Comparison of ENCODE assay signal across 9 cellular contexts in the genomic region with DNA sequence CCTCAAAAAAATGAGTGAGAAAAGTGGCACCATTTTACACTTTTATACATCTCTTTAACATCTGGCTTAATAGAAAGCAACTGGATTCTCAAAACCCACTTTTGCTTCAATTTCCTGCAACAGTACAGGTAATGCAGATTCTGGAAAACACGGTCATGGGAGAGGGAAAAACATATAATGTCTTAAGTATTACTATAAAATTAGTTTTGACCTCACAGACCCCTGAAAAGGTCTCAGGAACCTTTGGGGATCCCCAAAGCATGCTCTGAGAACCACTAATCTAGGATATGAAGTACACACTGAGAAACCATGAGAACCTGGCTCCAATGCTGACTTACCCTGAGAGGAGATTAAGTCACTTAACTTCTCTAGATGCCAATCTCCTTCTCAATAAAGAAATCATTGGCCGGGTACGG.
DNase-seq lines count a peak whose midpoint lies in the region; ATAC-seq and TF ChIP-seq lines count a peak whose summit lies in the region.
"Had no signal": no experiment of that assay in that cellular context is flagged by ENCODE, and none has a peak within 500 bp of the region (broad histone marks: within the 10 kb centered on the region; RNA-seq: fewer than 3 reads in every experiment).

No MANE protein-coding gene starts in this region.

- no peaks in the 10 kb centered on the region for H3K9me3 Mint-ChIP-seq in activated naive CD8-positive, alpha-beta T cell treated with anti-CD3 and anti-CD28 coated beads, Interleukin-2, amount 50 U/mL, for 24 hours
- H3K9me3 Mint-ChIP-seq in WTC11, result no peaks in the 10 kb centered on the region

- H3K4me3 Mint-ChIP-seq in activated naive CD8-positive, alpha-beta T cell treated with anti-CD3 and anti-CD28 coated beads, Interleukin-2, amount 50 U/mL, for 24 hours, result peak overlapping the region; percentile 33
- no peak overlapping the region for H3K4me3 Mint-ChIP-seq in WTC11

- TF ChIP-seq POLR2A in GM18505 (IDR thresholded peaks at IDR 0.05; ENCODE audit: borderline replicate concordance, extremely low read depth, insufficient read depth, insufficient read length), result no peak

- TF ChIP-seq CTCF in WTC11 (IDR thresholded peaks at IDR 0.05), result no peak

- H3K4me1 Mint-ChIP-seq in activated naive CD8-positive, alpha-beta T cell treated with anti-CD3 and anti-CD28 coated beads, Interleukin-2, amount 50 U/mL, for 24 hours, result peaks cover 54% of the 10 kb centered on the region
- H3K4me1 Mint-ChIP-seq in WTC11, result peaks cover 11% of the 10 kb centered on the region

- H3K36me3 Mint-ChIP-seq in activated naive CD8-positive, alpha-beta T cell treated with anti-CD3 and anti-CD28 coated beads, Interleukin-2, amount 50 U/mL, for 24 hours (ENCODE audit: low read depth), result peaks cover 2% of the 10 kb centered on the region
- no peaks in the 10 kb centered on the region for H3K36me3 Mint-ChIP-seq in WTC11

- CTCF ChIA-PET in WTC11 (lab: Charles Lee), result no interaction called here

- peak overlapping the region; percentile 77 for H3K27ac Mint-ChIP-seq in activated naive CD8-positive, alpha-beta T cell treated with anti-CD3 and anti-CD28 coated beads, Interleukin-2, amount 50 U/mL, for 24 hours
- H3K27ac Mint-ChIP-seq in WTC11, result no peak overlapping the region; the same call in 1 of the 2 replicates

- DNase-seq in activated naive CD8-positive, alpha-beta T cell treated with anti-CD3 and anti-CD28 coated beads, Interleukin-2, amount 50 U/mL, for 24 hours, result no peak
- DNase-seq in stimulated activated naive CD4-positive, alpha-beta T cell (lab: John Stamatoyannopoulos, UW), result no peak
- DNase-seq in AML-193 (lab: John Stamatoyannopoulos, UW), result no peak
- no peak for DNase-seq in WTC11 (ENCODE audit: low spot score)
- no peak for DNase-seq in mesenteric fat pad (ENCODE audit: low spot score)
- DNase-seq: brain microvascular endothelial cell had no signal

- no peaks in the 10 kb centered on the region for H3K27me3 Mint-ChIP-seq in activated naive CD8-positive, alpha-beta T cell treated with anti-CD3 and anti-CD28 coated beads, Interleukin-2, amount 50 U/mL, for 24 hours
- no peaks in the 10 kb centered on the region for H3K27me3 Mint-ChIP-seq in WTC11 (ENCODE audit: low read depth)

- peak; percentile 46 for ATAC-seq in GM18505 (IDR thresholded peaks at IDR 0.05; ENCODE audit: unreplicated experiment)
- ATAC-seq in GM21360 (IDR thresholded peaks at IDR 0.05; ENCODE audit: unreplicated experiment), result peak; percentile 61
- peak; percentile 42 for ATAC-seq in HG03139 (IDR thresholded peaks at IDR 0.05; ENCODE audit: unreplicated experiment)
- ATAC-seq in activated naive CD8-positive, alpha-beta T cell treated with anti-CD3 and anti-CD28 coated beads, Interleukin-2, amount 50 U/mL, for 24 hours, result peak; percentile 80
- ATAC-seq in WTC11, result no peak

- POLR2A ChIA-PET in WTC11 (lab: Charles Lee), result no interaction called here

TF ChIP-seq in WTC11, 78 proteins besides CTCF, POLR2A, EP300 and RAD21:
- no peak for TF ChIP-seq ZNF396 (CRISPR knock-in tag; IDR thresholded peaks at IDR 0.05; ENCODE audit: borderline replicate concordance)
- TF ChIP-seq ELF4 (CRISPR knock-in tag; IDR thresholded peaks at IDR 0.05; ENCODE audit: low read depth), result no peak
- TF ChIP-seq ZNF219 (CRISPR knock-in tag; IDR thresholded peaks at IDR 0.05; ENCODE audit: borderline replicate concordance), result no peak
- TF ChIP-seq TEAD4 (CRISPR knock-in tag; IDR thresholded peaks at IDR 0.05), result no peak
- TF ChIP-seq NFATC4 (CRISPR knock-in tag; IDR thresholded peaks at IDR 0.05), result no peak
